In genomic region chr14:102929349-102930137, GRCh38 we compare ENCODE assay signal across 10 cellular contexts. TPM values are rescaled to one million over a fixed set of nuclear protein-coding genes. Genes with fewer than 3 reads are reported as not detected.
DNase-seq lines count a peak whose midpoint lies in the region; ATAC-seq and TF ChIP-seq lines count a peak whose summit lies in the region.
"Had no signal": no experiment of that assay in that cellular context is flagged by ENCODE, and none has a peak within 500 bp of the region (broad histone marks: within the 10 kb centered on the region; RNA-seq: fewer than 3 reads in every experiment).

No MANE protein-coding gene starts in this region.

- H3K4me3 ChIP-seq in ectodermal cell (ENCODE audit: insufficient read depth, low read depth, low read length) (peak overlapping the region; percentile 10), stomach smooth muscle (ENCODE audit: low read length in 2 of 2) (peak overlapping the region; percentile 40 to 64)

- peak; percentile 17 for DNase-seq in DMS79 treated with DMSO at 0.1 percent for 48 hours (lab: John Stamatoyannopoulos, UW)
- no peak for DNase-seq in DMS79 (lab: John Stamatoyannopoulos, UW)
- DNase-seq in mesothelial cell of epicardium (ENCODE audit: low spot score in 2 of 2, unreplicated experiment in 2 of 2), result no peak
- DNase-seq in NCI-H1092 (lab: John Stamatoyannopoulos, UW), result no peak
- DNase-seq in activated naive CD4-positive, alpha-beta T cell treated with Interleukin-2 at 50 U/mL for 16 hours, result no peak
- DNase-seq: erythroblast had no signal

- H3K27me3 ChIP-seq in ectodermal cell (ENCODE audit: control insufficient read depth, insufficient read depth, low read length, poor library complexity, severe bottlenecking) (peaks cover 75% of the 10 kb centered on the region), stomach smooth muscle (ENCODE audit: control insufficient read depth in 1 of 2, insufficient read depth in 2 of 2, low read length in 2 of 2) (peaks cover 32 to 41% of the 10 kb centered on the region in 2 donors)

- H3K4me1 ChIP-seq in ectodermal cell (ENCODE audit: control insufficient read depth, insufficient read depth, low read length), result peaks cover 11% of the 10 kb centered on the region
- H3K4me1 ChIP-seq in stomach smooth muscle (ENCODE audit: control insufficient read depth, insufficient read depth, low read length), result peaks cover 25% of the 10 kb centered on the region

- peaks cover 2% of the 10 kb centered on the region for H3K4me1 Mint-ChIP-seq in mesothelial cell of epicardium

- TF ChIP-seq CTCF in mesothelial cell of epicardium (IDR thresholded peaks at IDR 0.05; ENCODE audit: unreplicated experiment), result no peak

- H3K9me3 ChIP-seq in ectodermal cell (ENCODE audit: control insufficient read depth, low read length), result no peaks in the 10 kb centered on the region
- H3K9me3 ChIP-seq in stomach smooth muscle (ENCODE audit: control insufficient read depth in 2 of 2, low read length in 2 of 2), result no peaks in the 10 kb centered on the region

- peak overlapping the region; percentile 22 for H3K4me3 Mint-ChIP-seq in mesothelial cell of epicardium

- peaks cover 4% of the 10 kb centered on the region for H3K36me3 Mint-ChIP-seq in mesothelial cell of epicardium

- H3K36me3 ChIP-seq in ectodermal cell (ENCODE audit: control insufficient read depth, insufficient read depth, low read length) (no peaks in the 10 kb centered on the region), stomach smooth muscle (ENCODE audit: control insufficient read depth in 2 of 2, insufficient read depth in 2 of 2, low read length in 2 of 2) (peaks cover 4 to 6% of the 10 kb centered on the region in 2 donors)

- WGBS in ectodermal cell, 2 experiments, result 4 to 5% methylated on average over 77 of the region's 77 CpGs

- H3K27ac ChIP-seq in ectodermal cell (ENCODE audit: insufficient read depth, low read depth, low read length, poor library complexity, severe bottlenecking) (no peak overlapping the region), stomach smooth muscle (ENCODE audit: low read length) (no peak overlapping the region)
- H3K27ac ChIP-seq: 22Rv1 had no signal

- ATAC-seq in GM19455 (IDR thresholded peaks at IDR 0.05; ENCODE audit: unreplicated experiment), result no peak

- peaks cover 40% of the 10 kb centered on the region for H3K27me3 Mint-ChIP-seq in mesothelial cell of epicardium (ENCODE audit: low read depth)

- H3K27ac Mint-ChIP-seq in mesothelial cell of epicardium, result no peak overlapping the region

- no peak overlapping the region for H3K9ac ChIP-seq in stomach smooth muscle (ENCODE audit: low read length in 2 of 2)

- H3K9me3 Mint-ChIP-seq in mesothelial cell of epicardium, result no peaks in the 10 kb centered on the region

RNA-seq across cellular contexts. Expression of gene AMN, which starts 7.1 kb away (rescaled TPM):
- 0.13 TPM for polyA plus RNA-seq in ectodermal cell (2013, experiment 1 of 4)
- 0.12 TPM for polyA plus RNA-seq in ectodermal cell (2013, experiment 2 of 4)
- polyA plus RNA-seq in ectodermal cell (2013, experiment 3 of 4), result 0.16 TPM
- polyA plus RNA-seq in ectodermal cell (2013, experiment 4 of 4), result 0.32 TPM
- total RNA-seq in mesothelial cell of epicardium, result 2.5 to 3.5 TPM (median 2.7 TPM) in 3 replicates
